17 cellular contexts compared by ENCODE assay signal in genomic region chr4:171565130-171565788, GRCh38.
DNase-seq lines count a peak whose midpoint lies in the region; ATAC-seq, FAIRE-seq and TF ChIP-seq lines count a peak whose summit lies in the region.
"Had no signal": no experiment of that assay in that cellular context is flagged by ENCODE, and none has a peak within 500 bp of the region (broad histone marks: within the 10 kb centered on the region; RNA-seq: fewer than 3 reads in every experiment).

No MANE protein-coding gene starts in this region.

- H3K27me3 ChIP-seq in pancreas, result no peaks in the 10 kb centered on the region
- H3K27me3 ChIP-seq in mammary epithelial cell (ENCODE audit: insufficient read depth, low read length), result no peaks in the 10 kb centered on the region
- H3K27me3 ChIP-seq: colonic mucosa, SJSA1 had no signal

- H3K27ac ChIP-seq in pancreas, result no peak overlapping the region
- no peak overlapping the region for H3K27ac ChIP-seq in mammary epithelial cell (ENCODE audit: insufficient read depth, low read depth, low read length)
- H3K27ac ChIP-seq: colonic mucosa, epithelial cell of prostate, SJSA1 had no signal

- no peak overlapping the region for H3K9ac ChIP-seq in mammary epithelial cell (ENCODE audit: insufficient read depth, low read length)

- intact Hi-C loops in pancreas (cut with DNase I), result no loop called here
- intact Hi-C loops in mammary epithelial cell (cut with micrococcal nuclease), result no loop called here

- TF ChIP-seq CTCF in pancreas (IDR thresholded peaks at IDR 0.05) (no peak), mammary epithelial cell (conservative IDR thresholded peaks at IDR 0.05 in 1 of 2, IDR thresholded peaks at IDR 0.05 in 1 of 2; ENCODE audit: extremely low read depth in 1 of 2, insufficient read depth in 1 of 2, low read depth in 1 of 2, low read length in 2 of 2) (no peak)

- no peaks in the 10 kb centered on the region for H4K20me1 ChIP-seq in mammary epithelial cell (ENCODE audit: insufficient read depth, low read length)

- CTCF ChIA-PET in mammary epithelial cell (lab: Charles Lee; ENCODE audit: low non-redundant PET), result no interaction called here

- H2AFZ ChIP-seq in mammary epithelial cell (ENCODE audit: low read depth, low read length), result no peak overlapping the region

- ATAC-seq in GM18505 (IDR thresholded peaks at IDR 0.05; ENCODE audit: unreplicated experiment) (peak; percentile 94), GM19468 (IDR thresholded peaks at IDR 0.05; ENCODE audit: extremely low read depth, unreplicated experiment) (peak; percentile 85), HG02678 (IDR thresholded peaks at IDR 0.05; ENCODE audit: unreplicated experiment) (peak; percentile 72), HG03159 (IDR thresholded peaks at IDR 0.05; ENCODE audit: unreplicated experiment) (peak; percentile 70), pancreas (no peak)
- ATAC-seq: CD8-positive, alpha-beta T cell had no signal

- H3K79me2 ChIP-seq in mammary epithelial cell (ENCODE audit: insufficient read depth, low read length), result no peaks in the 10 kb centered on the region

- in situ Hi-C loops in mammary epithelial cell (cut with MboI; ENCODE audit: low sequenced_read_pairs in 2 of 2), result no loop called here

- no peaks in the 10 kb centered on the region for H3K4me1 ChIP-seq in pancreas
- no peaks in the 10 kb centered on the region for H3K4me1 ChIP-seq in mammary epithelial cell (ENCODE audit: insufficient read depth, low read length)
- H3K4me1 ChIP-seq: colonic mucosa, HAP-1, SJSA1 had no signal

- no peak overlapping the region for H3K4me3 ChIP-seq in pancreas
- H3K4me3 ChIP-seq in mammary epithelial cell (replicated peaks in 1 of 3; ENCODE audit: insufficient read depth in 1 of 3, low read depth in 2 of 3, low read length in 3 of 3), result no peak overlapping the region
- H3K4me3 ChIP-seq: colonic mucosa, HAP-1, SJSA1 had no signal

- DNase-seq in RCC 7860 (ENCODE audit: low spot score), result no peak
- DNase-seq in DMS53 (lab: John Stamatoyannopoulos, UW), result no peak
- DNase-seq in pancreas, result no peak
- DNase-seq in mammary epithelial cell, result no peak
- DNase-seq: activated CD4-positive, alpha-beta T cell treated with anti-CD3 and anti-CD28 coated beads, Interleukin-2, amount 50 U/mL, for 48 hours; amygdala; CD8-positive, alpha-beta T cell; colonic mucosa; islet precursor cell; NCI-H1930 had no signal

- H3K36me3 ChIP-seq in pancreas, result no peaks in the 10 kb centered on the region
- no peaks in the 10 kb centered on the region for H3K36me3 ChIP-seq in mammary epithelial cell (ENCODE audit: insufficient read depth, low read length)
- H3K36me3 ChIP-seq: colonic mucosa, HAP-1, SJSA1 had no signal

- no peak overlapping the region for H3K4me2 ChIP-seq in mammary epithelial cell (ENCODE audit: insufficient read depth, low read depth, low read length)

- BruUV-seq in mammary epithelial cell (replicated peaks; lab: Mats Ljungman, UMichigan), result no TSS peak

- no peak for FAIRE-seq in RCC 7860 (lab: Jason Lieb, UNC)
- no peak for FAIRE-seq in pancreas (lab: Jason Lieb, UNC)

- WGBS in pancreas, 2 donors, result 61 to 67% methylated on average over 5 of the region's 5 CpGs
- 71% methylated on average over 5 of the region's 5 CpGs for WGBS in mammary epithelial cell (ENCODE audit: low coverage, missing lambda C conversion rate)

- H3K9me3 ChIP-seq in pancreas (no peaks in the 10 kb centered on the region), mammary epithelial cell (replicated peaks; ENCODE audit: insufficient read depth, low read length) (no peaks in the 10 kb centered on the region)
- H3K9me3 ChIP-seq: colonic mucosa, HAP-1, SJSA1 had no signal

- no peak for TF ChIP-seq POLR2A in GM18505 (IDR thresholded peaks at IDR 0.05; ENCODE audit: borderline replicate concordance, extremely low read depth, insufficient read depth, insufficient read length)

- dilution Hi-C loops in mammary epithelial cell (cut with HindIII; ENCODE audit: low sequenced_read_pairs), result no loop called here

Comparison
In these comparisons a context has a peak if more than half of its experiments do, and no peak if none do; other contexts are left out.
1. ATAC-seq: peak in GM18505 (single experiment), GM19468 (single experiment), HG02678 (single experiment) and HG03159 (single experiment); none in pancreas (0 of 4).